In the genomic region with DNA sequence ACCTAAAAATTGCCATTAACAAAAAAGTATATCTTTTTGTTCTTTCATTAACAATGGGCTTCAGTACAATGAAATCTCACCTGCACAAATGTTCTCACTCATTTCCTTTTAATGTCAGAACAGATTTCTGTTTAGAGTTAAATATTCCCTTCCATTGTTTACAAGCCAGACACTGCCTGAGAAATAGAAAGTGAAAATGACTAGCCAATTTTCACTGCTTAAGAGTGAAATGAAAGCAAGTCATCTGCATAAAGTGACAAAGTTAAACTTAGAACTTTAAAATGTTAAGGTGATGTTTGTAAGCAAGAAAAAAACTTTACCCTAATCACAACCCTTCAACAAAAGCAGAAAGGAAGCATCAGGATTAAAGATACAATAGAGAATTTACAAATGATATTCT, we compare ENCODE assay signal across 11 cellular contexts. TPM values are rescaled to one million over a fixed set of nuclear protein-coding genes. Genes with fewer than 3 reads are reported as not detected.
DNase-seq lines count a peak whose midpoint lies in the region; ATAC-seq, FAIRE-seq and TF ChIP-seq lines count a peak whose summit lies in the region.
"Had no signal": no experiment of that assay in that cellular context is flagged by ENCODE, and none has a peak within 500 bp of the region (broad histone marks: within the 10 kb centered on the region; RNA-seq: fewer than 3 reads in every experiment).

No MANE protein-coding gene starts in this region.

- no peak for DNase-seq in activated T-cell treated with anti-CD3 and anti-CD28 coated beads, Interleukin-2, amount 50 U/mL, for 4 hours
- DNase-seq in activated T-cell treated with anti-CD3 and anti-CD28 coated beads, Interleukin-2, amount 50 U/mL, for 1 hour = no peak
- peak; percentile 12 for DNase-seq in central memory CD4-positive, alpha-beta T cell
- DNase-seq in small intestine = peak; percentile 53
- no peak for DNase-seq in HPDE6-E6E7 (ENCODE audit: extremely low spot score)
- no peak for DNase-seq in NCI-H2107 treated with DMSO at 0.1 percent for 48 hours (lab: John Stamatoyannopoulos, UW; ENCODE audit: unreplicated experiment)
- DNase-seq in tibial artery = no peak
- DNase-seq: colonic mucosa, SHP77 had no signal

- H3K4me3 Mint-ChIP-seq in activated T-cell treated with anti-CD3 and anti-CD28 coated beads, Interleukin-2, amount 50 U/mL, for 4 hours = peak overlapping the region; percentile 64

- no peaks in the 10 kb centered on the region for H3K9me3 ChIP-seq in small intestine (ENCODE audit: control insufficient read depth, low read depth)
- H3K9me3 ChIP-seq in tibial artery = no peaks in the 10 kb centered on the region
- H3K9me3 ChIP-seq: colonic mucosa, prostate gland had no signal

- peak; percentile 19 to 53 for ATAC-seq in activated T-cell treated with anti-CD3 and anti-CD28 coated beads, Interleukin-2, amount 50 U/mL, for 4 hours
- peak; percentile 48 for ATAC-seq in HG03175 (IDR thresholded peaks at IDR 0.05; ENCODE audit: unreplicated experiment)

- peaks cover 2% of the 10 kb centered on the region for H3K9me3 Mint-ChIP-seq in activated T-cell treated with anti-CD3 and anti-CD28 coated beads, Interleukin-2, amount 50 U/mL, for 4 hours

- H3K36me3 ChIP-seq in small intestine (ENCODE audit: control insufficient read depth in 2 of 2, insufficient read depth in 2 of 2, low read length in 2 of 2) = peaks cover 0 to 3% of the 10 kb centered on the region in 2 donors
- H3K36me3 ChIP-seq in tibial artery = peaks cover 0 to 7% (median 0%) of the 10 kb centered on the region in 3 donors
- H3K36me3 ChIP-seq: colonic mucosa, prostate gland had no signal

- H3K4me1 ChIP-seq in small intestine (ENCODE audit: control insufficient read depth in 2 of 2, insufficient read depth in 1 of 2, low read depth in 1 of 2, low read length in 1 of 2) = no peaks in the 10 kb centered on the region
- no peaks in the 10 kb centered on the region for H3K4me1 ChIP-seq in tibial artery
- H3K4me1 ChIP-seq: colonic mucosa, prostate gland had no signal

- intact Hi-C loops in tibial artery (cut with DNase I; ENCODE audit: low total_unique reads) = no loop called here

- no peak for TF ChIP-seq CTCF in tibial artery (IDR thresholded peaks at IDR 0.05)

- H3K27me3 ChIP-seq in small intestine (ENCODE audit: control insufficient read depth in 2 of 2, insufficient read depth in 2 of 2, low read length in 2 of 2) = no peaks in the 10 kb centered on the region
- no peaks in the 10 kb centered on the region for H3K27me3 ChIP-seq in tibial artery
- H3K27me3 ChIP-seq: colonic mucosa had no signal

- peaks cover 66% of the 10 kb centered on the region for H3K4me1 Mint-ChIP-seq in activated T-cell treated with anti-CD3 and anti-CD28 coated beads, Interleukin-2, amount 50 U/mL, for 4 hours (ENCODE audit: low read depth)

- no peaks in the 10 kb centered on the region for H3K27me3 Mint-ChIP-seq in activated T-cell treated with anti-CD3 and anti-CD28 coated beads, Interleukin-2, amount 50 U/mL, for 4 hours (ENCODE audit: low read depth)

- H3K4me3 ChIP-seq in small intestine (ENCODE audit: low read depth in 1 of 2, low read length in 2 of 2) (peak overlapping the region in 1 of 2 donors; percentile 23), tibial artery (no peak overlapping the region)
- H3K4me3 ChIP-seq: colonic mucosa, prostate gland had no signal

- peaks cover 20% of the 10 kb centered on the region for H3K36me3 Mint-ChIP-seq in activated T-cell treated with anti-CD3 and anti-CD28 coated beads, Interleukin-2, amount 50 U/mL, for 4 hours (ENCODE audit: insufficient read depth)

- peak overlapping the region; percentile 38 to 60 for H3K27ac ChIP-seq in small intestine (ENCODE audit: low read depth in 1 of 2, low read length in 1 of 2)
- H3K27ac ChIP-seq in tibial artery = no peak overlapping the region
- H3K27ac ChIP-seq: colonic mucosa, prostate gland had no signal

- FAIRE-seq in small intestine (lab: Jason Lieb, UNC) = no peak

RNA-seq across cellular contexts. Expression of gene COA6, which starts 27.5 kb away (rescaled TPM):
- 10 to 100 TPM; 55.6 to 65.4 (median 62.8) TPM for total RNA-seq in activated T-cell treated with anti-CD3 and anti-CD28 coated beads, Interleukin-2, amount 50 U/mL, for 4 hours
- polyA plus RNA-seq in small intestine = 100 to 1,000 TPM in 1 of 3 donors, 10 to 100 TPM in 2; 88.7 to 154 (median 88.9) TPM

Comparison
In these comparisons a context has a peak if more than half of its experiments do, and no peak if none do; other contexts are left out.
1. DNase-seq: peak in central memory CD4-positive, alpha-beta T cell (single experiment) and small intestine (single experiment); none in activated T-cell treated with anti-CD3 and anti-CD28 coated beads, Interleukin-2, amount 50 U/mL, for 4 hours (single experiment), activated T-cell treated with anti-CD3 and anti-CD28 coated beads, Interleukin-2, amount 50 U/mL, for 1 hour (single experiment), HPDE6-E6E7 (single experiment), NCI-H2107 treated with DMSO at 0.1 percent for 48 hours (single experiment) and tibial artery (0 of 2).
2. H3K27ac ChIP-seq: peak in small intestine (2 of 2); none in tibial artery (0 of 2).